Comparison of ENCODE assay signal across 20 cellular contexts in genomic region chr2:128611421-128612320, GRCh38.
"Had no signal": no experiment of that assay in that cellular context is flagged by ENCODE, and none has a peak within 500 bp of the region (broad histone marks: within the 10 kb centered on the region; RNA-seq: fewer than 3 reads in every experiment).

No MANE protein-coding gene starts in this region.

- ATAC-seq: activated CD4-positive, alpha-beta T cell treated with anti-CD3 and anti-CD28 coated beads for 36 hours; activated T-helper 17 cell treated with anti-CD3 and anti-CD28 coated beads, Interleukin-2, amount 50 U/mL, for 72 hours; natural killer cell had no signal

- H3K27ac ChIP-seq: esophagus squamous epithelium, neutrophil, tibial artery had no signal

- H3K4me3 ChIP-seq: esophagus squamous epithelium, tibial artery had no signal

- H3K4me1 Mint-ChIP-seq: activated CD4-positive, alpha-beta T cell treated with anti-CD3 and anti-CD28 coated beads for 36 hours; activated T-helper 17 cell treated with anti-CD3 and anti-CD28 coated beads, Interleukin-2, amount 50 U/mL, for 72 hours; immature natural killer cell; natural killer cell had no signal

- H3K9me3 Mint-ChIP-seq: activated naive CD4-positive, alpha-beta T cell treated with anti-CD3 and anti-CD28 coated beads for 36 hours; activated T-helper 17 cell treated with anti-CD3 and anti-CD28 coated beads, Interleukin-2, amount 50 U/mL, for 72 hours; dendritic cell treated with granulocyte-macrophage colony-stimulating factor and Interleukin-4, amounts not matched to agents 40 ng/mL and 50 ng/mL, for 4 days; natural killer cell; T-helper 2 cell treated with Interferon-gamma antibody and Interleukin-4, amounts not matched to agents 5 μg/mL and 100 μg/mL, for 36 hours had no signal

- H3K36me3 Mint-ChIP-seq: immature natural killer cell, natural killer cell had no signal

- H3K36me3 ChIP-seq: esophagus squamous epithelium, neutrophil, tibial artery had no signal

- DNase-seq: activated CD4-positive, alpha-beta T cell treated with anti-CD3 and anti-CD28 coated beads for 36 hours; activated CD4-positive, alpha-beta T cell treated with anti-CD3 and anti-CD28 coated beads, Interleukin-2, amount 50 U/mL, for 48 hours; activated naive CD4-positive, alpha-beta T cell treated with anti-CD3 and anti-CD28 coated beads for 36 hours; activated T-cell treated with anti-CD3 and anti-CD28 coated beads for 4 hours; effector memory CD4-positive, alpha-beta T cell; esophagus squamous epithelium; immature natural killer cell; natural killer cell; retina; stimulated activated CD4-positive, alpha-beta T cell treated with anti-CD3 and anti-CD28 coated beads, Interleukin-2, amount 100 ng/mL, for 24 hours; stimulated activated naive CD4-positive, alpha-beta T cell treated with Interleukin-2 at 50 U/mL for 16 hours had no signal

- H3K27me3 Mint-ChIP-seq: activated CD4-positive, alpha-beta T cell treated with anti-CD3 and anti-CD28 coated beads for 36 hours; dendritic cell treated with granulocyte-macrophage colony-stimulating factor and Interleukin-4, amounts not matched to agents 40 ng/mL and 50 ng/mL, for 4 days had no signal

- H3K9me3 ChIP-seq: esophagus squamous epithelium, neutrophil, tibial artery had no signal

- H3K27ac Mint-ChIP-seq: activated naive CD4-positive, alpha-beta T cell treated with anti-CD3 and anti-CD28 coated beads for 36 hours; activated T-helper 17 cell treated with anti-CD3 and anti-CD28 coated beads, Interleukin-2, amount 50 U/mL, for 72 hours; dendritic cell treated with granulocyte-macrophage colony-stimulating factor and Interleukin-4, amounts not matched to agents 40 ng/mL and 50 ng/mL, for 4 days; immature natural killer cell; natural killer cell; T-helper 2 cell treated with Interferon-gamma antibody and Interleukin-4, amounts not matched to agents 5 μg/mL and 100 μg/mL, for 36 hours had no signal

- FAIRE-seq: astrocyte, bronchial epithelial cell, TTC549, urothelium cell line had no signal

- H3K27me3 ChIP-seq: esophagus squamous epithelium, neutrophil, tibial artery had no signal

- H3K4me3 Mint-ChIP-seq: activated CD4-positive, alpha-beta T cell treated with anti-CD3 and anti-CD28 coated beads for 36 hours; activated naive CD4-positive, alpha-beta T cell treated with anti-CD3 and anti-CD28 coated beads for 36 hours; activated T-helper 17 cell treated with anti-CD3 and anti-CD28 coated beads, Interleukin-2, amount 50 U/mL, for 72 hours; dendritic cell treated with granulocyte-macrophage colony-stimulating factor and Interleukin-4, amounts not matched to agents 40 ng/mL and 50 ng/mL, for 4 days; immature natural killer cell; natural killer cell; T-helper 2 cell treated with Interferon-gamma antibody and Interleukin-4, amounts not matched to agents 5 μg/mL and 100 μg/mL, for 36 hours had no signal
